In genomic region chr6:13302751-13303667, GRCh38 we compare ENCODE assay signal across 1 cellular context.
TF ChIP-seq lines count a peak whose summit lies in the region.

No MANE protein-coding gene starts in this region.

TF ChIP-seq in K562, 482 proteins besides CTCF, POLR2A, EP300 and RAD21 (continued from another document and continues in another):
- TF ChIP-seq RBM34 (IDR thresholded peaks at IDR 0.05; ENCODE audit: borderline replicate concordance, insufficient read depth, low read length) (no peak), LEF1 (IDR thresholded peaks at IDR 0.05) (no peak), GTF2F1 (IDR thresholded peaks at IDR 0.05; ENCODE audit: low read depth, low read length) (no peak), SRSF7 (optimal IDR thresholded peaks at IDR 0.05; ENCODE audit: low read depth, low read length) (no peak), GTF3C2 (IDR thresholded peaks at IDR 0.05; ENCODE audit: borderline replicate concordance, extremely low read depth, insufficient read length) (no peak), ARID3A (IDR thresholded peaks at IDR 0.05; ENCODE audit: borderline replicate concordance, low read depth, low read length) (0 out of 2 replicates have a peak, but pooled peaks have one; percentile 46), ZNF395 (CRISPR knock-in tag; IDR thresholded peaks at IDR 0.05) (peak; percentile 95), DNMT1 (IDR thresholded peaks at IDR 0.05) (no peak), HCFC1 (IDR thresholded peaks at IDR 0.05; ENCODE audit: low read depth, low read length) (no peak), MXI1 (IDR thresholded peaks at IDR 0.05; ENCODE audit: low read depth, low read length) (no peak), ZNF277 (CRISPR knock-in tag; IDR thresholded peaks at IDR 0.05; ENCODE audit: borderline replicate concordance) (no peak), BCOR (IDR thresholded peaks at IDR 0.05) (no peak), THAP7 (CRISPR knock-in tag; IDR thresholded peaks at IDR 0.05) (no peak), HDAC2 (IDR thresholded peaks at IDR 0.05) (peak; percentile 55; the same call in 1 of the 2 replicates), SMARCE1 (IDR thresholded peaks at IDR 0.05) (peak; percentile 64; the same call in 1 of the 2 replicates), MEIS2 (IDR thresholded peaks at IDR 0.05; ENCODE audit: partially characterized antibody) (peak; percentile 72), ZNF280A (IDR thresholded peaks at IDR 0.05; ENCODE audit: low read depth, partially characterized antibody) (no peak), ZNF184 (CRISPR knock-in tag; IDR thresholded peaks at IDR 0.05) (no peak), GTF2E2 (tag; IDR thresholded peaks at IDR 0.05) (peak; percentile 28; the same call in 1 of the 2 replicates), ZNF668 (CRISPR knock-in tag; IDR thresholded peaks at IDR 0.05) (no peak), MYC (IDR thresholded peaks at IDR 0.05; ENCODE audit: low read depth, low read length) (peak; percentile 43; the same call in 1 of the 2 replicates), MYC (CRISPR knock-in tag; IDR thresholded peaks at IDR 0.05; ENCODE audit: borderline replicate concordance, low read depth) (no peak), RFX1 (IDR thresholded peaks at IDR 0.05) (peak; percentile 80), ZNF217 (CRISPR knock-in tag; IDR thresholded peaks at IDR 0.05) (no peak), HMG20A (CRISPR knock-in tag; conservative IDR thresholded peaks at IDR 0.05) (no peak), TEAD4 (IDR thresholded peaks at IDR 0.05; ENCODE audit: low read length) (peak; percentile 58), TEAD4 (CRISPR knock-in tag; IDR thresholded peaks at IDR 0.05; ENCODE audit: borderline replicate concordance) (no peak), MAZ (CRISPR knock-in tag; conservative IDR thresholded peaks at IDR 0.05 in 1 of 2, IDR thresholded peaks at IDR 0.05 in 1 of 2) (peak; percentile 19 to 30; a peak in 1 of 4 replicates), RCOR1 (IDR thresholded peaks at IDR 0.05; ENCODE audit: borderline replicate concordance in 1 of 2, low read depth in 2 of 2, low read length in 2 of 2) (peak in 1 of 2 experiments; percentile 76; a peak in 1 of 4 replicates), ATF3 (IDR thresholded peaks at IDR 0.05) (peak; percentile 98), ATF3 (CRISPR knock-in tag; conservative IDR thresholded peaks at IDR 0.05) (peak; percentile 77), ZBTB49 (CRISPR knock-in tag; IDR thresholded peaks at IDR 0.05; ENCODE audit: borderline replicate concordance) (no peak), MEF2D (tag; conservative IDR thresholded peaks at IDR 0.05; ENCODE audit: low read depth) (peak; percentile 78; the same call in 1 of the 2 replicates), RAD51 (IDR thresholded peaks at IDR 0.05; ENCODE audit: borderline replicate concordance, low read depth) (peak; percentile 66), AFF4 (CRISPR knock-in tag; IDR thresholded peaks at IDR 0.05) (no peak), CREB1 (IDR thresholded peaks at IDR 0.05) (peak; percentile 73), CREB1 (CRISPR knock-in tag; IDR thresholded peaks at IDR 0.05) (peak; percentile 18; the same call in 1 of the 2 replicates), ZC3H4 (CRISPR knock-in tag; IDR thresholded peaks at IDR 0.05; ENCODE audit: borderline replicate concordance) (no peak), SP1 (CRISPR knock-in tag; IDR thresholded peaks at IDR 0.05) (no peak)
